11 cellular contexts compared by ENCODE assay signal in the genomic region with DNA sequence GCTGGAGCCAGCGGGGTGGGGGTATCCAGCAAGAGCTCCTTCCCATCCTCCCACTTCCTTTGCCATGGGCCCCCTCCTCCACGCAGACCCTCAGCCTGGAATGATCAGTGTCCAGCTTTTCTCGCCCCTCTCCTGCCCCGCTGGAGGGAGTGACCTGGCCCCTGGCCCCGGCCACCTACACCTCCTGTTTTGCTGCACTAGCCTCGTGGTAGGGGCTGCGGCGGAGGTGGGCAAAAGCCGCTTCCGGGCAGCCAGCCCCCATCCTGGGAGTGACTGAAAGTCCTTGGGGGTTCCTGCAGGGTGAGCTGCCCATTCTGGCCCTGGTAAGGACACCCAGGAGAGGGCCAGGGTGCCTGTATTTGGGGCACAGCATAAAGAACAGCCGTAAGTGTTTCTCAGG.
DNase-seq lines count a peak whose midpoint lies in the region; ATAC-seq and TF ChIP-seq lines count a peak whose summit lies in the region.
"Had no signal": no experiment of that assay in that cellular context is flagged by ENCODE, and none has a peak within 500 bp of the region (broad histone marks: within the 10 kb centered on the region; RNA-seq: fewer than 3 reads in every experiment).

No MANE protein-coding gene starts in this region.

- no peak for TF ChIP-seq POLR2A in vagina (IDR thresholded peaks at IDR 0.05)

- H3K9me3 Mint-ChIP-seq in natural killer cell, result no peaks in the 10 kb centered on the region
- H3K9me3 Mint-ChIP-seq in natural killer cell treated with Interleukin-12 subunit alpha and Interleukin-12 subunit beta and Interleukin-15 and Interleukin-18, amount 100 ng/mL, for 72 hours, result no peaks in the 10 kb centered on the region
- H3K9me3 Mint-ChIP-seq in mesothelial cell of epicardium, result no peaks in the 10 kb centered on the region

- H3K9ac ChIP-seq in adipocyte (ENCODE audit: low read length), result peak overlapping the region; percentile 55

- ATAC-seq in natural killer cell (no peak), GM21619 (IDR thresholded peaks at IDR 0.05; ENCODE audit: unreplicated experiment) (no peak), HG03460 (IDR thresholded peaks at IDR 0.05; ENCODE audit: unreplicated experiment) (no peak)
- no peak for ATAC-seq in natural killer cell treated with Interleukin-12 subunit alpha and Interleukin-12 subunit beta and Interleukin-15 and Interleukin-18, amount 100 ng/mL, for 72 hours

- H3K9me3 ChIP-seq in adipocyte (ENCODE audit: control insufficient read depth, low read length) (no peaks in the 10 kb centered on the region), vagina (no peaks in the 10 kb centered on the region)
- H3K9me3 ChIP-seq: testis had no signal

- peaks cover 11% of the 10 kb centered on the region for H3K36me3 ChIP-seq in adipocyte (ENCODE audit: control insufficient read depth, insufficient read depth, low read length, severe bottlenecking)
- H3K36me3 ChIP-seq in vagina, result no peaks in the 10 kb centered on the region

- H3K27me3 ChIP-seq in adipocyte (replicated peaks; ENCODE audit: control insufficient read depth, insufficient read depth, low read length) (no peaks in the 10 kb centered on the region), vagina (no peaks in the 10 kb centered on the region)
- H3K27me3 ChIP-seq: testis had no signal

- H3K27ac Mint-ChIP-seq in natural killer cell, result peak overlapping the region in 1 of 2 donors; percentile 65
- peak overlapping the region in 1 of 2 donors; percentile 58 for H3K27ac Mint-ChIP-seq in natural killer cell treated with Interleukin-12 subunit alpha and Interleukin-12 subunit beta and Interleukin-15 and Interleukin-18, amount 100 ng/mL, for 72 hours
- peak overlapping the region; percentile 86 for H3K27ac Mint-ChIP-seq in mesothelial cell of epicardium

- TF ChIP-seq CTCF in natural killer cell (IDR thresholded peaks at IDR 0.05) (no peak), mesothelial cell of epicardium (IDR thresholded peaks at IDR 0.05; ENCODE audit: unreplicated experiment) (no peak), vagina (IDR thresholded peaks at IDR 0.05) (no peak)

- DNase-seq in natural killer cell (no peak), adipocyte (ENCODE audit: low read depth) (no peak), mesothelial cell of epicardium (ENCODE audit: low spot score in 2 of 2, unreplicated experiment in 2 of 2) (no peak), vagina (ENCODE audit: extremely low spot score in 2 of 2) (no peak), SW 1271 (lab: John Stamatoyannopoulos, UW) (no peak)
- DNase-seq in natural killer cell treated with Interleukin-12 subunit alpha and Interleukin-12 subunit beta and Interleukin-15 and Interleukin-18, amount 100 ng/mL, for 72 hours (ENCODE audit: low spot score), result no peak
- DNase-seq: NCI-H526, T-helper 9 cell, testis had no signal

- H3K4me1 Mint-ChIP-seq in natural killer cell (peaks cover 53 to 86% of the 10 kb centered on the region in 2 donors), mesothelial cell of epicardium (peaks cover 69% of the 10 kb centered on the region)
- H3K4me1 Mint-ChIP-seq in natural killer cell treated with Interleukin-12 subunit alpha and Interleukin-12 subunit beta and Interleukin-15 and Interleukin-18, amount 100 ng/mL, for 72 hours (ENCODE audit: low read depth in 2 of 2), result peaks cover 34 to 63% of the 10 kb centered on the region in 2 donors

- no peak overlapping the region for H3K4me3 ChIP-seq in adipocyte (ENCODE audit: low read length)
- H3K4me3 ChIP-seq in vagina, result no peak overlapping the region
- H3K4me3 ChIP-seq: testis had no signal

- H3K4me1 ChIP-seq in adipocyte (ENCODE audit: control insufficient read depth, insufficient read depth, low read length) (peaks cover 65% of the 10 kb centered on the region), vagina (peaks cover 100% of the 10 kb centered on the region)

- peak overlapping the region; percentile 13 for H3K4me3 Mint-ChIP-seq in natural killer cell
- H3K4me3 Mint-ChIP-seq in natural killer cell treated with Interleukin-12 subunit alpha and Interleukin-12 subunit beta and Interleukin-15 and Interleukin-18, amount 100 ng/mL, for 72 hours, result no peak overlapping the region
- peak overlapping the region; percentile 52 for H3K4me3 Mint-ChIP-seq in mesothelial cell of epicardium

- intact Hi-C loops in natural killer cell (cut with micrococcal nuclease), result no loop called here
- intact Hi-C loops in vagina (cut with DNase I), result no loop called here

- H3K27ac ChIP-seq in vagina, result peak overlapping the region; percentile 81
- H3K27ac ChIP-seq: testis had no signal

- H3K27me3 Mint-ChIP-seq in natural killer cell (ENCODE audit: low read depth in 2 of 2) (no peaks in the 10 kb centered on the region), mesothelial cell of epicardium (ENCODE audit: low read depth) (no peaks in the 10 kb centered on the region)
- H3K27me3 Mint-ChIP-seq in natural killer cell treated with Interleukin-12 subunit alpha and Interleukin-12 subunit beta and Interleukin-15 and Interleukin-18, amount 100 ng/mL, for 72 hours, result no peaks in the 10 kb centered on the region

- H3K36me3 Mint-ChIP-seq in natural killer cell (no peaks in the 10 kb centered on the region), mesothelial cell of epicardium (no peaks in the 10 kb centered on the region)
- no peaks in the 10 kb centered on the region for H3K36me3 Mint-ChIP-seq in natural killer cell treated with Interleukin-12 subunit alpha and Interleukin-12 subunit beta and Interleukin-15 and Interleukin-18, amount 100 ng/mL, for 72 hours
